Comparison of ENCODE assay signal across 2 cellular contexts in genomic region chr7:13090959-13091358, GRCh38.
TF ChIP-seq lines count a peak whose summit lies in the region.

No MANE protein-coding gene starts in this region.

TF ChIP-seq in liver, 16 proteins besides CTCF, POLR2A, EP300 and RAD21:
- peak; percentile 16 to 35 for TF ChIP-seq RXRA (IDR thresholded peaks at IDR 0.05)
- peak; percentile 62 for TF ChIP-seq SP1 (IDR thresholded peaks at IDR 0.05)
- peak; percentile 34 for TF ChIP-seq FOXA2 (IDR thresholded peaks at IDR 0.05)
- TF ChIP-seq HNF4A (conservative IDR thresholded peaks at IDR 0.05), result peak; percentile 54 to 72
- no peak for TF ChIP-seq YY1 (IDR thresholded peaks at IDR 0.05)
- TF ChIP-seq HNF4G (IDR thresholded peaks at IDR 0.05), result peak; percentile 20
- TF ChIP-seq GABPA (IDR thresholded peaks at IDR 0.05 in 1 of 2, conservative IDR thresholded peaks at IDR 0.05 in 1 of 2), result no peak
- TF ChIP-seq NR2F2 (IDR thresholded peaks at IDR 0.05), result no peak
- peak; percentile 33 to 47 for TF ChIP-seq JUND (IDR thresholded peaks at IDR 0.05)

TF ChIP-seq in HepG2, 621 proteins besides CTCF, POLR2A, EP300 and RAD21:
- no peak for TF ChIP-seq ZNF430 (CRISPR knock-in tag; IDR thresholded peaks at IDR 0.05)
